Comparison of ENCODE assay signal across 20 cellular contexts in the genomic region with DNA sequence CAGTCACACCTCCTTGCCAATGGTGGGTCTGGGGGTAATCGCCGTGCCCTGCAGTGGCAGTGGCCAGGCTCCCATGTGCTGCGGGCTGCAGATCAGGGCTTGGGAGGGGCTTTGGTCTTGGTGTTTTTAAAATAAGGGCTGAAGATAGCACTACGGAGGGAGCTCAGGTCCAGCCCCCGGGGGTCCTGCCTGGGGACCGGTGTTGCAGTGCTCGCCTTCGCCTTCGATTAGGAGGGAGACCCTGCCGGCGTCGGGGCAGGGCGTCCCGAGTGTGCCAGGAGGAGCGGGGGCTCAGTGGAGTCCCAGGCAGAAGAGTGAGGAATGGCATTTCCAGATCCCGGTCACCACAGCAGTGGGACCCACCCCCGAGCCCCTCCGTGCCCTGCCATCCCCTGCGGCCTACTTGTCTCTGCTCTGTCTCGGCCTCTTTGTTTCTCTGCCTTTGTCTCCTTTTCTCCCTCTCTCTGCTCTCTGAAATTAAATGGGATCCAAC. TPM values are rescaled to one million over a fixed set of nuclear protein-coding genes. Genes with fewer than 3 reads are reported as not detected.
"Had no signal": no experiment of that assay in that cellular context is flagged by ENCODE, and none has a peak within 500 bp of the region (broad histone marks: within the 10 kb centered on the region; RNA-seq: fewer than 3 reads in every experiment).

No MANE protein-coding gene starts in this region.

- H3K9me3 ChIP-seq: adrenal gland, heart left ventricle, lower lobe of right lung, neutrophil, SJSA1, transverse colon had no signal

- H3K36me3 ChIP-seq: adrenal gland, heart left ventricle, lower lobe of right lung, neutrophil, SJSA1, transverse colon had no signal

- H3K9me3 Mint-ChIP-seq: activated T-helper 1 cell treated with anti-CD3 and anti-CD28 coated beads, Interleukin-12 subunit alpha, Interleukin-12 subunit beta, Interleukin-2, Interleukin-4 antibody, amounts not matched to agents 30 ng/mL and 10 ng/mL and 1 ng/mL, durations not matched to agents 14 hours and 24 hours and 36 hours; T-cell had no signal

- H3K27me3 ChIP-seq: SJSA1 had no signal

- H3K4me1 ChIP-seq: adrenal gland, heart left ventricle, lower lobe of right lung, SJSA1 had no signal

- H3K27ac ChIP-seq: adrenal gland, heart left ventricle, lower lobe of right lung, neutrophil, SJSA1, transverse colon had no signal

- DNase-seq: activated CD4-positive, CD25-positive, alpha-beta regulatory T cell treated with anti-CD3 and anti-CD28 coated beads, Interleukin-2, amount 50 U/mL, for 72 hours; activated naive CD4-positive, alpha-beta T cell; adrenal gland; central memory CD4-positive, alpha-beta T cell; cortex of kidney; effector CD8-positive, alpha-beta T cell; foreskin melanocyte; left cardiac atrium; lower lobe of right lung; stimulated activated CD4-positive, alpha-beta T cell treated with anti-CD3 and anti-CD28 coated beads, Interleukin-4, amount 100 ng/mL, for 1 hour; stimulated activated naive CD4-positive, alpha-beta T cell treated with Interleukin-2 at 50 U/mL for 16 hours; T-cell; T1000; transverse colon had no signal

- H3K4me3 Mint-ChIP-seq: activated T-helper 1 cell treated with anti-CD3 and anti-CD28 coated beads, Interleukin-12 subunit alpha, Interleukin-12 subunit beta, Interleukin-2, Interleukin-4 antibody, amounts not matched to agents 30 ng/mL and 10 ng/mL and 1 ng/mL, durations not matched to agents 14 hours and 24 hours and 36 hours; T-cell had no signal

- H3K27ac Mint-ChIP-seq: activated T-helper 1 cell treated with anti-CD3 and anti-CD28 coated beads, Interleukin-12 subunit alpha, Interleukin-12 subunit beta, Interleukin-2, Interleukin-4 antibody, amounts not matched to agents 30 ng/mL and 10 ng/mL and 1 ng/mL, durations not matched to agents 14 hours and 24 hours and 36 hours; T-cell had no signal

- H3K27me3 Mint-ChIP-seq: T-cell had no signal

- ATAC-seq: heart left ventricle, left cardiac atrium, lower lobe of right lung, T-cell had no signal

- H3K4me3 ChIP-seq: adrenal gland, heart left ventricle, lower lobe of right lung, SJSA1, transverse colon had no signal

- H3K36me3 Mint-ChIP-seq: T-cell had no signal

RNA-seq across cellular contexts. Expression of gene DMRTB1, which starts 44.3 kb away (rescaled TPM):
- total RNA-seq: activated CD8-positive, alpha-beta memory T cell treated with anti-CD3 and anti-CD28 coated beads for 36 hours; activated T-helper 1 cell treated with anti-CD3 and anti-CD28 coated beads, Interleukin-12 subunit alpha, Interleukin-12 subunit beta, Interleukin-2, Interleukin-4 antibody, amounts not matched to agents 30 ng/mL and 10 ng/mL and 1 ng/mL, durations not matched to agents 14 hours and 24 hours and 36 hours; adrenal gland; fibroblast of lung; heart left ventricle; left cardiac atrium; lower lobe of right lung; SJSA1; T-cell; transverse colon had no signal
